Comparison of ENCODE assay signal across 7 cellular contexts in genomic region chr17:12021604-12022003, GRCh38. TPM values are rescaled to one million over a fixed set of nuclear protein-coding genes. Genes with fewer than 3 reads are reported as not detected.
DNase-seq lines count a peak whose midpoint lies in the region; ATAC-seq and TF ChIP-seq lines count a peak whose summit lies in the region.

No MANE protein-coding gene starts in this region.

- H3K27ac Mint-ChIP-seq in T-helper 1 cell treated with Interleukin-12 subunit alpha and Interleukin-12 subunit beta and Interleukin-4 antibody, amounts not matched to agents 30 μg/mL and 1 μg/mL, for 36 hours: peak overlapping the region; percentile 20
- H3K27ac Mint-ChIP-seq in glutamatergic neuron (ENCODE audit: unreplicated experiment): peak overlapping the region; percentile 70

- peaks cover 24% of the 10 kb centered on the region for H3K4me1 Mint-ChIP-seq in T-helper 1 cell treated with Interleukin-12 subunit alpha and Interleukin-12 subunit beta and Interleukin-4 antibody, amounts not matched to agents 30 μg/mL and 1 μg/mL, for 36 hours (ENCODE audit: low read depth)
- H3K4me1 Mint-ChIP-seq in glutamatergic neuron (ENCODE audit: low read depth, unreplicated experiment): peaks cover 8% of the 10 kb centered on the region

- TF ChIP-seq CTCF in glutamatergic neuron (IDR thresholded peaks at IDR 0.05; ENCODE audit: partially characterized antibody, unreplicated experiment) (no peak), smooth muscle cell (IDR thresholded peaks at IDR 0.05; ENCODE audit: borderline replicate concordance, insufficient read depth, poor library complexity, severe bottlenecking) (no peak)

- H3K27ac ChIP-seq in smooth muscle cell (ENCODE audit: low read depth): peak overlapping the region; percentile 72

- peaks cover 17% of the 10 kb centered on the region for H3K27me3 Mint-ChIP-seq in T-helper 1 cell treated with Interleukin-12 subunit alpha and Interleukin-12 subunit beta and Interleukin-4 antibody, amounts not matched to agents 30 μg/mL and 1 μg/mL, for 36 hours (ENCODE audit: low read depth)
- peaks cover 2% of the 10 kb centered on the region for H3K27me3 Mint-ChIP-seq in glutamatergic neuron (ENCODE audit: unreplicated experiment)

- peaks cover 53% of the 10 kb centered on the region for H4K20me1 ChIP-seq in smooth muscle cell (ENCODE audit: low read depth)

- 2% methylated on average over 3 of the region's 3 CpGs for WGBS in smooth muscle cell (ENCODE audit: low lambda C conversion rate)

- no peaks in the 10 kb centered on the region for H3K36me3 Mint-ChIP-seq in T-helper 1 cell treated with Interleukin-12 subunit alpha and Interleukin-12 subunit beta and Interleukin-4 antibody, amounts not matched to agents 30 μg/mL and 1 μg/mL, for 36 hours (ENCODE audit: low read depth)
- H3K36me3 Mint-ChIP-seq in glutamatergic neuron (ENCODE audit: unreplicated experiment): no peaks in the 10 kb centered on the region

- H3K79me2 ChIP-seq in smooth muscle cell (ENCODE audit: low read depth): peaks cover 57% of the 10 kb centered on the region

- peaks cover 7% of the 10 kb centered on the region; the same call in 1 of the 2 replicates for H3K27me3 ChIP-seq in H7 (ENCODE audit: control insufficient read depth, insufficient read depth, low read length)
- no peaks in the 10 kb centered on the region for H3K27me3 ChIP-seq in smooth muscle cell (ENCODE audit: low read depth)

- no peaks in the 10 kb centered on the region for H3F3A ChIP-seq in smooth muscle cell (ENCODE audit: low read depth)

- peak overlapping the region; percentile 71 for H3K4me3 ChIP-seq in H7 (ENCODE audit: insufficient read depth, low read depth, low read length)
- peak overlapping the region; percentile 95 for H3K4me3 ChIP-seq in smooth muscle cell

- H3K36me3 ChIP-seq in H7 (replicated peaks; ENCODE audit: control insufficient read depth, insufficient read depth, low read length) (no peaks in the 10 kb centered on the region), smooth muscle cell (ENCODE audit: low read depth) (no peaks in the 10 kb centered on the region)

- H3K4me1 ChIP-seq in smooth muscle cell (ENCODE audit: low read depth): peaks cover 30% of the 10 kb centered on the region

- peak overlapping the region; percentile 88 for H3K4me2 ChIP-seq in smooth muscle cell

- no peak overlapping the region for H2AFZ ChIP-seq in smooth muscle cell (ENCODE audit: low read depth)

- H3K9me3 Mint-ChIP-seq in T-helper 1 cell treated with Interleukin-12 subunit alpha and Interleukin-12 subunit beta and Interleukin-4 antibody, amounts not matched to agents 30 μg/mL and 1 μg/mL, for 36 hours: no peaks in the 10 kb centered on the region
- H3K9me3 Mint-ChIP-seq in glutamatergic neuron (ENCODE audit: unreplicated experiment): peaks cover 1% of the 10 kb centered on the region

- H3K9me3 ChIP-seq in smooth muscle cell (replicated peaks; ENCODE audit: low read depth): no peaks in the 10 kb centered on the region

- ATAC-seq in GM21576 (IDR thresholded peaks at IDR 0.05; ENCODE audit: unreplicated experiment) (no peak), GM18909 (IDR thresholded peaks at IDR 0.05; ENCODE audit: poor library complexity, unreplicated experiment) (no peak)

- DNase-seq in H7 (no peak), glutamatergic neuron (no peak), smooth muscle cell (lab: John Stamatoyannopoulos, UW; ENCODE audit: unreplicated experiment) (no peak), NCI-H1436 treated with DMSO at 0.1 percent for 48 hours (lab: John Stamatoyannopoulos, UW) (no peak)

- peak overlapping the region; percentile 97 for H3K9ac ChIP-seq in smooth muscle cell (ENCODE audit: low read depth)

- H3K4me3 Mint-ChIP-seq in T-helper 1 cell treated with Interleukin-12 subunit alpha and Interleukin-12 subunit beta and Interleukin-4 antibody, amounts not matched to agents 30 μg/mL and 1 μg/mL, for 36 hours: peak overlapping the region; percentile 65
- peak overlapping the region; percentile 84 for H3K4me3 Mint-ChIP-seq in glutamatergic neuron (ENCODE audit: unreplicated experiment)

RNA-seq across cellular contexts. Expression of gene MAP2K4, which starts 0.9 kb away (rescaled TPM):
- total RNA-seq in H7 (2014; rRNA removed; shearing (Covaris generic)): 25.6 and 29.0 TPM in 2 replicates
- 35.4 TPM for total RNA-seq in glutamatergic neuron (ENCODE audit: unreplicated experiment)
- 54.9 and 60.4 TPM in 2 replicates for total RNA-seq in smooth muscle cell
- 33.0 and 34.4 TPM in 2 replicates for polyA plus RNA-seq in smooth muscle cell

RNA-seq across cellular contexts. Expression of gene ZNF18, which starts 24.3 kb away (rescaled TPM):
- total RNA-seq in H7 (2014; rRNA removed; shearing (Covaris generic)): 17.2 and 19.8 TPM in 2 replicates
- 4.0 TPM for total RNA-seq in glutamatergic neuron (ENCODE audit: unreplicated experiment)
- 8.6 and 9.7 TPM in 2 replicates for total RNA-seq in smooth muscle cell
- polyA plus RNA-seq in smooth muscle cell: 10.9 and 11.8 TPM in 2 replicates
